ENCODE assay signal across 8 cellular contexts in the genomic region with DNA sequence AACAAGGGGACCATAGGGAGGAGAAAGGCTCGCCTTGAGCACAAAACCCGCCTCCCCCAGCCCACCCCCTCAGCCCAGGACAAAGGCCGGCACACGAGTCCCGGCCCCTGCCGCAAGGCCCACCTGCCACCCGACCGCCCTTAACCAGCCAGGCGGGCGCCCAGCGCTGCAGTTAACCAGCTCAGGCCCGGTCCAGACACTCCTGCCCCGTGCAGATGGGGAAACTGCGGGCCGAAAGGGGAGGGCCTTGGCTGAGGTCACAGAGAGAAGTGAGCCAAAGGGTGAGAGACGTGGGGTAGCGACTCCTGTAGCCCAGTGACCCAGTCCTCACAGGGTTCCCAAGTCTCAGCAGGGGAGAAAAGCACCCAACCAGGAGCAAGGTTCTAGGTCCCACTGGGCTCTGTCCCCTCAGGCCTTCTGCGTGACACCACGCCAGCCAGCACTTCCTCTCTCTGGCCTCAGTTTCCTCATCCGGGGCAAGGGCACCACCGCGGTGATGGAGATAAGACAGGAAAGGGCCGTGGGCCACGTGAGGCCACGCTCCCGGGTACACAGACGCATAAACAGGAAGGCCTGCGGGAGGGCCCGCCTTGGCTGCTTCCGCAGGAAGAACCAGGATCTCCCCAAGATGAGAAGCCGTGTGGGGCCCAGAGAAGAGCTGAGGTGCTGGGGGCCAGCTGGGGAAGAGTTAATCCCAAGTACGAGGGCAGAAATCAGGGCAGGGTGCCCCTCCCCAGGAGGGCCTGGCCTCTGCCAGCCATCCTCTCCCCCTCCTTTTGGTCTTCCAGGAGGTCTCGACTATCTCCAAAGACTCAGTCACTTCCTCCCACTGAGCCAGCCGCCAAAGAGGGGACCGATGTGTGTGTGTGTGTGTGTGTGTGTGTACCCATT. TPM values are rescaled to one million over a fixed set of nuclear protein-coding genes. Genes with fewer than 3 reads are reported as not detected.
DNase-seq lines count a peak whose midpoint lies in the region; ATAC-seq, FAIRE-seq and TF ChIP-seq lines count a peak whose summit lies in the region.

No MANE protein-coding gene starts in this region.

- no peaks in the 10 kb centered on the region for H3K27me3 ChIP-seq in CD4-positive, alpha-beta memory T cell (ENCODE audit: insufficient read depth, low read length)
- no peaks in the 10 kb centered on the region for H3K27me3 ChIP-seq in duodenal mucosa (ENCODE audit: control insufficient read depth in 1 of 2, insufficient read depth in 2 of 2, low read length in 2 of 2)
- no peaks in the 10 kb centered on the region for H3K27me3 ChIP-seq in thoracic aorta (replicated peaks; ENCODE audit: insufficient read depth)
- H3K27me3 ChIP-seq in trophoblast cell (ENCODE audit: insufficient read depth, low read length): no peaks in the 10 kb centered on the region

- peak overlapping the region; percentile 94 to 98 (median 96) for H3K27ac Mint-ChIP-seq in CD4-positive, alpha-beta memory T cell
- peak overlapping the region; percentile 27 for H3K27ac Mint-ChIP-seq in osteocyte (ENCODE audit: unreplicated experiment)

- no peak overlapping the region for H2BK12ac ChIP-seq in trophoblast cell (ENCODE audit: low read length)

- POLR2A ChIA-PET in CD4-positive, alpha-beta memory T cell (lab: Charles Lee; ENCODE audit: partially characterized antibody): interaction anchor here (0.6 to 4.8 kb wide), 22 partner anchors 10 to 465 kb away, joined by 3 to 77 read pairs (median 7); a partner anchor contains a TSS

- ATAC-seq in HG03432 (IDR thresholded peaks at IDR 0.05; ENCODE audit: unreplicated experiment) (peak; percentile 42), thoracic aorta (ENCODE audit: insufficient number of reproducible peaks, low FRiP score, low read depth) (no peak)

- no peak overlapping the region for H3K23ac ChIP-seq in trophoblast cell (ENCODE audit: low read length)

- peak; percentile 81 to 87 (median 85) for DNase-seq in CD4-positive, alpha-beta memory T cell
- peak; percentile 67 to 75 for DNase-seq in activated CD4-positive, alpha-beta T cell treated with anti-CD3 and anti-CD28 coated beads for 4 hours
- DNase-seq in osteocyte (ENCODE audit: extremely low spot score, unreplicated experiment) (no peak), thoracic aorta (ENCODE audit: low spot score) (no peak), RCC 7860 (ENCODE audit: low spot score) (no peak), trophoblast cell (no peak)

- H2BK120ac ChIP-seq in trophoblast cell (ENCODE audit: insufficient read depth, low read length, poor library complexity): no peak overlapping the region

- H4K8ac ChIP-seq in trophoblast cell (ENCODE audit: low read depth, low read length): no peak overlapping the region

- H3K36me3 Mint-ChIP-seq in CD4-positive, alpha-beta memory T cell: peaks cover 16 to 45% of the 10 kb centered on the region in 2 donors
- no peaks in the 10 kb centered on the region for H3K36me3 Mint-ChIP-seq in osteocyte (ENCODE audit: unreplicated experiment)

- no peaks in the 10 kb centered on the region for H3K9me3 ChIP-seq in CD4-positive, alpha-beta memory T cell (ENCODE audit: control insufficient read depth in 1 of 2, low read length in 2 of 2)
- H3K9me3 ChIP-seq in duodenal mucosa (ENCODE audit: control insufficient read depth in 1 of 2, low read length in 2 of 2): no peaks in the 10 kb centered on the region
- no peaks in the 10 kb centered on the region for H3K9me3 ChIP-seq in thoracic aorta
- no peaks in the 10 kb centered on the region for H3K9me3 ChIP-seq in trophoblast cell (ENCODE audit: insufficient read depth, low read depth, low read length)

- H3K27me3 Mint-ChIP-seq in CD4-positive, alpha-beta memory T cell: no peaks in the 10 kb centered on the region
- no peaks in the 10 kb centered on the region for H3K27me3 Mint-ChIP-seq in osteocyte (ENCODE audit: unreplicated experiment)

- peak overlapping the region; percentile 85 to 87 for H3K4me3 ChIP-seq in CD4-positive, alpha-beta memory T cell (ENCODE audit: low read length in 2 of 2)
- peak overlapping the region; percentile 63 to 77 for H3K4me3 ChIP-seq in duodenal mucosa (ENCODE audit: low read depth in 1 of 2, low read length in 2 of 2)
- H3K4me3 ChIP-seq in thoracic aorta: peak overlapping the region; percentile 63
- no peak overlapping the region for H3K4me3 ChIP-seq in trophoblast cell (ENCODE audit: low read depth, low read length)

- peak overlapping the region; percentile 85 for H3K27ac ChIP-seq in CD4-positive, alpha-beta memory T cell (ENCODE audit: low read depth, low read length)
- peak overlapping the region; percentile 66 for H3K27ac ChIP-seq in duodenal mucosa (ENCODE audit: low read depth, low read length)
- peak overlapping the region in 1 of 2 donors; percentile 23 for H3K27ac ChIP-seq in thoracic aorta
- no peak overlapping the region for H3K27ac ChIP-seq in trophoblast cell (ENCODE audit: low read depth, low read length)

- no peak for FAIRE-seq in RCC 7860 (lab: Jason Lieb, UNC)

- H3K4ac ChIP-seq in trophoblast cell (ENCODE audit: low read depth, low read length): no peak overlapping the region

- no CpG with 5 or more reads among the region's 35 CpGs for WGBS in trophoblast cell (ENCODE audit: extremely low coverage, insufficient coverage, insufficient read length)

- no peak overlapping the region for H2AK5ac ChIP-seq in trophoblast cell (ENCODE audit: low read length)

- CTCF ChIA-PET in CD4-positive, alpha-beta memory T cell (lab: Charles Lee; ENCODE audit: partially characterized antibody): interaction anchor here (0.6 to 4.3 kb wide), 9 partner anchors 9 to 321 kb away, joined by 3 to 40 read pairs (median 5); a partner anchor contains a TSS

- no peak for TF ChIP-seq CTCF in osteocyte (IDR thresholded peaks at IDR 0.05)
- TF ChIP-seq CTCF in thoracic aorta (IDR thresholded peaks at IDR 0.05): no peak

- peak overlapping the region; percentile 89 to 98 (median 96) for H3K4me3 Mint-ChIP-seq in CD4-positive, alpha-beta memory T cell
- no peak overlapping the region for H3K4me3 Mint-ChIP-seq in osteocyte (ENCODE audit: unreplicated experiment)

- H3K4me2 ChIP-seq in trophoblast cell (ENCODE audit: low read length): no peak overlapping the region

- H3K36me3 ChIP-seq in CD4-positive, alpha-beta memory T cell (ENCODE audit: insufficient read depth, low read length): peaks cover 31% of the 10 kb centered on the region
- peaks cover 0 to under 1% of the 10 kb centered on the region in 2 donors for H3K36me3 ChIP-seq in duodenal mucosa (ENCODE audit: control insufficient read depth in 1 of 2, insufficient read depth in 2 of 2, low read length in 2 of 2)
- no peaks in the 10 kb centered on the region for H3K36me3 ChIP-seq in thoracic aorta
- H3K36me3 ChIP-seq in trophoblast cell (ENCODE audit: control insufficient read depth in 1 of 2, insufficient read depth in 2 of 2, low read length in 2 of 2): no peaks in the 10 kb centered on the region

- H3K18ac ChIP-seq in trophoblast cell (ENCODE audit: low read length): no peak overlapping the region

- intact Hi-C loops in CD4-positive, alpha-beta memory T cell (cut with micrococcal nuclease): loop anchor here (1.0 to 2.0 kb wide), 3 partner anchors 54 to 124 kb away; a partner anchor contains a TSS

- H3K4me1 ChIP-seq in CD4-positive, alpha-beta memory T cell (ENCODE audit: insufficient read depth, low read length): peaks cover 68% of the 10 kb centered on the region
- peaks cover 10 to 25% of the 10 kb centered on the region in 2 donors for H3K4me1 ChIP-seq in duodenal mucosa (ENCODE audit: control insufficient read depth in 1 of 2, insufficient read depth in 2 of 2, low read length in 2 of 2)
- peaks cover 8 to 23% of the 10 kb centered on the region in 2 donors for H3K4me1 ChIP-seq in thoracic aorta (ENCODE audit: control insufficient read depth in 1 of 2, low read depth in 2 of 2)
- H3K4me1 ChIP-seq in trophoblast cell (ENCODE audit: control insufficient read depth in 1 of 2, insufficient read depth in 2 of 2, low read length in 2 of 2): peaks cover 0 to 3% of the 10 kb centered on the region in 2 experiments

- H3K14ac ChIP-seq in trophoblast cell (ENCODE audit: low read length): no peak overlapping the region

- H4K91ac ChIP-seq in trophoblast cell (ENCODE audit: low read depth, low read length): no peak overlapping the region

- no peak overlapping the region for H4K12ac ChIP-seq in trophoblast cell (ENCODE audit: low read depth, low read length)

- H3K9ac ChIP-seq in duodenal mucosa (ENCODE audit: low read depth in 1 of 2, low read length in 2 of 2) (peak overlapping the region; percentile 59 to 63), trophoblast cell (ENCODE audit: low read length) (no peak overlapping the region)

- H3K9me3 Mint-ChIP-seq in CD4-positive, alpha-beta memory T cell: peaks cover 0 to 3% (median 0%) of the 10 kb centered on the region in 8 donors
- no peaks in the 10 kb centered on the region for H3K9me3 Mint-ChIP-seq in osteocyte (ENCODE audit: unreplicated experiment)

- H2AFZ ChIP-seq in trophoblast cell (ENCODE audit: insufficient read depth, low read length, poor library complexity): no peak overlapping the region

- H2BK5ac ChIP-seq in trophoblast cell (ENCODE audit: low read depth, low read length, poor library complexity): no peak overlapping the region

- no peaks in the 10 kb centered on the region for H3K79me1 ChIP-seq in trophoblast cell (ENCODE audit: low read length)

- peaks cover 40 to 80% (median 56%) of the 10 kb centered on the region in 4 donors for H3K4me1 Mint-ChIP-seq in CD4-positive, alpha-beta memory T cell
- H3K4me1 Mint-ChIP-seq in osteocyte (ENCODE audit: unreplicated experiment): peaks cover 25% of the 10 kb centered on the region

- H3K79me2 ChIP-seq in trophoblast cell (ENCODE audit: control insufficient read depth, insufficient read depth, low read length, poor library complexity): no peaks in the 10 kb centered on the region

RNA-seq across cellular contexts. Expression of a gene that starts 1.8 kb away (rescaled TPM):
- 100 to 1,000 TPM; 213 to 218 TPM for total RNA-seq in CD4-positive, alpha-beta memory T cell
- 100 to 1,000 TPM; 339 to 441 TPM for polyA plus RNA-seq in CD4-positive, alpha-beta memory T cell
- total RNA-seq in osteocyte: 1.5 and 2.3 TPM in 2 replicates
- total RNA-seq in thoracic aorta: 10 to 100 TPM; 18.1 to 25.5 TPM
- 0.08 and 0.36 TPM in 2 replicates for polyA plus RNA-seq in trophoblast cell (2013)

RNA-seq across cellular contexts. Expression of a gene that starts 34.9 kb away (rescaled TPM):
- total RNA-seq in CD4-positive, alpha-beta memory T cell: under 1 TPM; 0.42 to 0.61 TPM
- not detected for polyA plus RNA-seq in CD4-positive, alpha-beta memory T cell
- total RNA-seq in osteocyte (29.2 and 31.5 TPM in 2 replicates), thoracic aorta (10 to 100 TPM in 1 of 2 donors, 1 to 10 TPM in 1; 7.2 to 11.0 TPM)
- polyA plus RNA-seq in trophoblast cell (2013): 4.7 and 4.9 TPM in 2 replicates

RNA-seq across cellular contexts. Expression of a gene that starts 57.1 kb away (rescaled TPM):
- total RNA-seq in CD4-positive, alpha-beta memory T cell: under 1 TPM; 0.32 to 0.55 TPM
- polyA plus RNA-seq in CD4-positive, alpha-beta memory T cell: not detected
- total RNA-seq in osteocyte (0.97 and 0.99 TPM in 2 replicates), thoracic aorta (not detected)
- polyA plus RNA-seq in trophoblast cell (2013): 0.49 and 0.51 TPM in 2 replicates

Comparison
In these comparisons a context has a peak if more than half of its experiments do, and no peak if none do; other contexts are left out.
1. DNase-seq: peak in CD4-positive, alpha-beta memory T cell (5 of 5) and activated CD4-positive, alpha-beta T cell treated with anti-CD3 and anti-CD28 coated beads for 4 hours (2 of 2); none in osteocyte (single experiment), thoracic aorta (single experiment), RCC 7860 (single experiment) and trophoblast cell (0 of 2).
2. RNA of a gene that starts 1.8 kb away (total RNA-seq): 213 to 218 TPM in CD4-positive, alpha-beta memory T cell; 18.1 to 25.5 TPM in thoracic aorta and 1.5 to 2.3 TPM in osteocyte; every median in the first group is over 4 times any median in the second.
3. RNA of a gene that starts 34.9 kb away (total RNA-seq): 29.2 to 31.5 TPM in osteocyte and 7.2 to 11.0 TPM in thoracic aorta; 0.42 to 0.61 TPM in CD4-positive, alpha-beta memory T cell; every median in the first group is over 4 times any median in the second.